In the genomic region with DNA sequence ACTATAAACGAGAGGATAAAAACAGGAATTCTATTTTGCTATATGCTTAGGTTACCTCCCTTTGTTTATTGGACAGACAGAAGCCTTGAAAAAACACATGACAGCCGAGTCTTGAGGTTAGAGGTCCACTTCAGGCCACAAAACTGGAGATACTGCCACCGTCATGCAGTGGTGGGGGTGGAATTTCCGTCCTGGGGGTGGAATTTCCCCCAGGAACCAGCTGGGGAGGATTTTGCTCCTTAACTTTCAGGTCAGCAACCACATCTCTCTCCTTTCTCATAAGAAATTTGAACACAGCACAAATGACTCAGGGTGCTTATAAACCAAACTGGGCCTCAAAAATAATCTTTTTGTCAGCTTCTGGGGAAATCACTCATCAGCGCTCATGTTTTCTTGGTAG, we compare ENCODE assay signal across 25 cellular contexts.
DNase-seq lines count a peak whose midpoint lies in the region; TF ChIP-seq lines count a peak whose summit lies in the region.
"Had no signal": no experiment of that assay in that cellular context is flagged by ENCODE, and none has a peak within 500 bp of the region (broad histone marks: within the 10 kb centered on the region; RNA-seq: fewer than 3 reads in every experiment).

No MANE protein-coding gene starts in this region.

- H3K79me2 ChIP-seq in smooth muscle cell (ENCODE audit: low read depth) (no peaks in the 10 kb centered on the region), PC-9 (ENCODE audit: low read depth) (no peaks in the 10 kb centered on the region)

- H3K27me3 ChIP-seq in SJCRH30 (no peaks in the 10 kb centered on the region), smooth muscle cell (ENCODE audit: low read depth) (no peaks in the 10 kb centered on the region), sigmoid colon (no peaks in the 10 kb centered on the region), PC-9 (ENCODE audit: insufficient read depth, low read depth) (no peaks in the 10 kb centered on the region)
- H3K27me3 ChIP-seq: BLaER1 treated with 17β-estradiol and CSF1 and Interleukin-3, amounts not matched to agents 10 nM and 100 nM had no signal

- CTCF ChIA-PET in PC-9 (lab: Charles Lee), result no interaction called here

- no peak for TF ChIP-seq POLR2A in sigmoid colon (IDR thresholded peaks at IDR 0.05)

- DNase-seq in HT1080 (ENCODE audit: low read depth), result peak; percentile 56
- DNase-seq in SJCRH30, result peak; percentile 2
- DNase-seq in dermis blood vessel endothelial cell, result peak; percentile 13
- DNase-seq in smooth muscle cell (lab: John Stamatoyannopoulos, UW; ENCODE audit: unreplicated experiment), result no peak
- DNase-seq in sigmoid colon, result no peak
- no peak for DNase-seq in NCI-H446 (lab: John Stamatoyannopoulos, UW)
- no peak for DNase-seq in PC-9
- DNase-seq: AML-193; CD4-positive, alpha-beta memory T cell; COR-L47; DMS53; NCI-H1092; NCI-H1417 treated with DMSO at 0.1 percent for 48 hours; NCI-H1694 treated with DMSO at 0.1 percent for 48 hours; NCI-H2081; NCI-H2171; NCI-H226; NCI-H510A treated with DMSO at 0.1 percent for 48 hours; PC-3; SHP77 treated with DMSO at 0.1 percent for 48 hours had no signal

- POLR2A ChIA-PET in PC-9 (lab: Charles Lee; ENCODE audit: unreplicated experiment), result no interaction called here

- intact Hi-C loops in sigmoid colon (cut with DNase I), result no loop called here
- intact Hi-C loops in PC-9 (cut with micrococcal nuclease; ENCODE audit: unreplicated experiment), result no loop called here

- peaks cover under 1% of the 10 kb centered on the region; the same call in 1 of the 2 replicates for H3K9me3 ChIP-seq in SJCRH30 (replicated peaks)
- H3K9me3 ChIP-seq in smooth muscle cell (replicated peaks; ENCODE audit: low read depth), result no peaks in the 10 kb centered on the region
- no peaks in the 10 kb centered on the region for H3K9me3 ChIP-seq in sigmoid colon
- H3K9me3 ChIP-seq in PC-9 (ENCODE audit: insufficient read depth, low read depth), result no peaks in the 10 kb centered on the region
- H3K9me3 ChIP-seq: A549 had no signal

- H3F3A ChIP-seq in smooth muscle cell (ENCODE audit: low read depth) (peaks cover 13% of the 10 kb centered on the region), PC-9 (ENCODE audit: insufficient read depth, low read depth) (no peaks in the 10 kb centered on the region)

- peak overlapping the region; percentile 10 for H3K9ac ChIP-seq in smooth muscle cell (ENCODE audit: low read depth)
- H3K9ac ChIP-seq: BLaER1 treated with 17β-estradiol and CSF1 and Interleukin-3, amounts not matched to agents 10 nM and 100 nM; KMS-11 had no signal

- H3K4me2 ChIP-seq in smooth muscle cell (no peak overlapping the region), PC-9 (no peak overlapping the region)
- H3K4me2 ChIP-seq: A549; BLaER1 treated with 17β-estradiol and CSF1 and Interleukin-3, amounts not matched to agents 10 nM and 100 nM; GM23338; KMS-11 had no signal

- no peak for TF ChIP-seq EP300 in sigmoid colon (IDR thresholded peaks at IDR 0.05)

- BruUV-seq in PC-9 (replicated peaks; lab: Mats Ljungman, UMichigan), result no TSS peak

- H2AFZ ChIP-seq in smooth muscle cell (ENCODE audit: low read depth) (peak overlapping the region; percentile 26), PC-9 (no peak overlapping the region)
- H2AFZ ChIP-seq: GM23338 had no signal

- H3K36me3 ChIP-seq in SJCRH30, result no peaks in the 10 kb centered on the region
- no peaks in the 10 kb centered on the region for H3K36me3 ChIP-seq in smooth muscle cell (ENCODE audit: low read depth)
- no peaks in the 10 kb centered on the region for H3K36me3 ChIP-seq in sigmoid colon
- H3K36me3 ChIP-seq in PC-9 (ENCODE audit: low read depth), result no peaks in the 10 kb centered on the region
- H3K36me3 ChIP-seq: BLaER1 treated with 17β-estradiol and CSF1 and Interleukin-3, amounts not matched to agents 10 nM and 100 nM had no signal

- H3K4me1 ChIP-seq in SJCRH30, result no peaks in the 10 kb centered on the region
- H3K4me1 ChIP-seq in smooth muscle cell (ENCODE audit: low read depth), result peaks cover 7% of the 10 kb centered on the region
- H3K4me1 ChIP-seq in sigmoid colon, result peaks cover 0 to 20% (median 14%) of the 10 kb centered on the region in 4 donors
- H3K4me1 ChIP-seq in PC-9 (replicated peaks; ENCODE audit: insufficient read depth), result no peaks in the 10 kb centered on the region
- H3K4me1 ChIP-seq: A549; BLaER1 treated with 17β-estradiol and CSF1 and Interleukin-3, amounts not matched to agents 10 nM and 100 nM had no signal

- H3K4me3 ChIP-seq in SJCRH30 (no peak overlapping the region), smooth muscle cell (no peak overlapping the region), sigmoid colon (no peak overlapping the region), PC-9 (no peak overlapping the region)
- H3K4me3 ChIP-seq: A549; BLaER1 treated with 17β-estradiol and CSF1 and Interleukin-3, amounts not matched to agents 10 nM and 100 nM; GM23338; SK-N-MC had no signal

- WGBS in smooth muscle cell (ENCODE audit: low lambda C conversion rate), result 50% methylated on average over 5 of the region's 5 CpGs
- WGBS in sigmoid colon, 2 donors, result 70 to 74% methylated on average over 5 of the region's 5 CpGs

- H3K27ac ChIP-seq in SJCRH30, result no peak overlapping the region; the same call in 1 of the 2 replicates
- H3K27ac ChIP-seq in smooth muscle cell (ENCODE audit: low read depth), result peak overlapping the region; percentile 64
- no peak overlapping the region for H3K27ac ChIP-seq in sigmoid colon
- no peak overlapping the region for H3K27ac ChIP-seq in PC-9
- H3K27ac ChIP-seq: A549; BLaER1 treated with 17β-estradiol and CSF1 and Interleukin-3, amounts not matched to agents 10 nM and 100 nM; KMS-11; SK-N-MC had no signal

- H3K9me2 ChIP-seq in PC-9 (ENCODE audit: insufficient read depth), result no peaks in the 10 kb centered on the region

- TF ChIP-seq CTCF in smooth muscle cell (IDR thresholded peaks at IDR 0.05; ENCODE audit: borderline replicate concordance, insufficient read depth, poor library complexity, severe bottlenecking) (no peak), sigmoid colon (IDR thresholded peaks at IDR 0.05) (no peak), PC-9 (conservative IDR thresholded peaks at IDR 0.05) (no peak)

- no peaks in the 10 kb centered on the region for H4K20me1 ChIP-seq in smooth muscle cell (ENCODE audit: low read depth)
- no peaks in the 10 kb centered on the region for H4K20me1 ChIP-seq in PC-9 (ENCODE audit: insufficient read depth)
- H4K20me1 ChIP-seq: BLaER1 treated with 17β-estradiol and CSF1 and Interleukin-3, amounts not matched to agents 10 nM and 100 nM had no signal

Comparison
In these comparisons a context has a peak if more than half of its experiments do, and no peak if none do; other contexts are left out.
1. DNase-seq: peak in HT1080 (single experiment), SJCRH30 (2 of 2) and dermis blood vessel endothelial cell (single experiment); none in smooth muscle cell (single experiment), sigmoid colon (single experiment), NCI-H446 (0 of 2) and PC-9 (0 of 2).